ENCODE assay signal across 10 cellular contexts in genomic region chr12:6952860-6953416, GRCh38. TPM values are rescaled to one million over a fixed set of nuclear protein-coding genes. Genes with fewer than 3 reads are reported as not detected.
DNase-seq lines count a peak whose midpoint lies in the region; ATAC-seq and TF ChIP-seq lines count a peak whose summit lies in the region.
"Had no signal": no experiment of that assay in that cellular context is flagged by ENCODE, and none has a peak within 500 bp of the region (broad histone marks: within the 10 kb centered on the region; RNA-seq: fewer than 3 reads in every experiment).

No MANE protein-coding gene starts in this region.

- peak overlapping the region; percentile 93 to 98 (median 96) for H3K27ac Mint-ChIP-seq in CD14-positive monocyte
- H3K27ac Mint-ChIP-seq in chondrocyte (ENCODE audit: unreplicated experiment): no peak overlapping the region

- no peak for TF ChIP-seq EP300 in gastroesophageal sphincter (IDR thresholded peaks at IDR 0.05)

- ATAC-seq in gastroesophageal sphincter: no peak
- ATAC-seq in GM21515 (IDR thresholded peaks at IDR 0.05; ENCODE audit: unreplicated experiment): no peak

- H3K27me3 Mint-ChIP-seq in CD14-positive monocyte (ENCODE audit: low read depth in 3 of 3): peaks cover 0 to 3% (median 0%) of the 10 kb centered on the region in 3 donors
- H3K27me3 Mint-ChIP-seq in chondrocyte (ENCODE audit: low read depth): no peaks in the 10 kb centered on the region

- H3K27ac ChIP-seq in neuronal stem cell (replicated peaks; ENCODE audit: low read length): no peak overlapping the region
- peak overlapping the region in 2 of 4 donors; percentile 31 to 69 for H3K27ac ChIP-seq in gastroesophageal sphincter

- H3K9me3 ChIP-seq in neuronal stem cell (replicated peaks in 1 of 2; ENCODE audit: control insufficient read depth in 2 of 2, insufficient read depth in 1 of 2, low read depth in 1 of 2, low read length in 2 of 2): no peaks in the 10 kb centered on the region
- no peaks in the 10 kb centered on the region for H3K9me3 ChIP-seq in gastroesophageal sphincter

- no peak overlapping the region for H2BK120ac ChIP-seq in neuronal stem cell (ENCODE audit: low read depth, low read length)

- H3K18ac ChIP-seq in neuronal stem cell (ENCODE audit: low read length): peak overlapping the region; percentile 57

- DNase-seq in CD14-positive monocyte (ENCODE audit: low spot score) (no peak), chondrocyte (ENCODE audit: low spot score) (peak; percentile 67), neuronal stem cell (ENCODE audit: low spot score) (no peak), anterior cingulate cortex (lab: John Stamatoyannopoulos, UW) (no peak), SKM-1 treated with dmso at 0.1 percent for 144 hours (lab: John Stamatoyannopoulos, UW; ENCODE audit: unreplicated experiment) (no peak)
- no peak for DNase-seq in Jurkat, Clone E6-1 (ENCODE audit: low read depth, low spot score)
- DNase-seq: DMS 273 treated with DMSO at 0.1 percent for 48 hours had no signal

- H3K4me2 ChIP-seq in neuronal stem cell (ENCODE audit: insufficient read depth, low read length, poor library complexity, severe bottlenecking): no peak overlapping the region

- H3K4me3 ChIP-seq in Jurkat, Clone E6-1 (ENCODE audit: low read length): peak overlapping the region; percentile 89
- no peak overlapping the region for H3K4me3 ChIP-seq in neuronal stem cell (ENCODE audit: low read length in 2 of 2)
- H3K4me3 ChIP-seq in gastroesophageal sphincter: peak overlapping the region in 1 of 2 donors; percentile 43

- peak overlapping the region; percentile 80 for H2AFZ ChIP-seq in neuronal stem cell (ENCODE audit: low read length)

- peak overlapping the region; percentile 32 for H2BK5ac ChIP-seq in neuronal stem cell (ENCODE audit: low read length)

- no peak for TF ChIP-seq POLR2A in gastroesophageal sphincter (IDR thresholded peaks at IDR 0.05)

- H3K4ac ChIP-seq in neuronal stem cell (ENCODE audit: low read length): no peak overlapping the region

- H3K36me3 Mint-ChIP-seq in CD14-positive monocyte (peaks cover 52 to 61% of the 10 kb centered on the region in 2 donors), chondrocyte (ENCODE audit: low read depth) (no peaks in the 10 kb centered on the region)

- H3K14ac ChIP-seq in neuronal stem cell (ENCODE audit: low read length): peak overlapping the region; percentile 17

- H3K36me3 ChIP-seq in neuronal stem cell (replicated peaks in 1 of 2; ENCODE audit: control insufficient read depth in 2 of 2, insufficient read depth in 2 of 2, low read length in 2 of 2): no peaks in the 10 kb centered on the region
- no peaks in the 10 kb centered on the region for H3K36me3 ChIP-seq in gastroesophageal sphincter

- H3K4me1 Mint-ChIP-seq in CD14-positive monocyte (peaks cover 73% of the 10 kb centered on the region), chondrocyte (ENCODE audit: low read depth) (peaks cover 20% of the 10 kb centered on the region)

- WGBS in neuronal stem cell (ENCODE audit: extremely low coverage in 2 of 2, insufficient read length in 2 of 2, insufficient replicate concordance in 1 of 2), 2 donors: no CpG with 5 or more reads among the region's 15 CpGs
- 80% methylated on average over 2 of the region's 15 CpGs; no CpG with 5 or more reads in 1 of the 2 donors for WGBS in gastroesophageal sphincter (ENCODE audit: low coverage in 1 of 2), 2 donors

- H4K91ac ChIP-seq in neuronal stem cell (ENCODE audit: low read depth, low read length, poor library complexity): no peak overlapping the region

- no peak overlapping the region for H4K8ac ChIP-seq in neuronal stem cell (ENCODE audit: low read depth, low read length)

- H3K9ac ChIP-seq in neuronal stem cell (ENCODE audit: low read depth, low read length, poor library complexity): no peak overlapping the region

- H2BK12ac ChIP-seq in neuronal stem cell (ENCODE audit: low read length): peak overlapping the region; percentile 75

- H3K9me3 Mint-ChIP-seq in CD14-positive monocyte (peaks cover 0 to 2% (median 0%) of the 10 kb centered on the region in 7 donors), chondrocyte (ENCODE audit: low read depth) (no peaks in the 10 kb centered on the region)

- no peak overlapping the region for H3K23ac ChIP-seq in neuronal stem cell (ENCODE audit: low read depth, low read length, poor library complexity)

- peaks cover 2 to 19% of the 10 kb centered on the region in 2 donors for H3K4me1 ChIP-seq in neuronal stem cell (ENCODE audit: control insufficient read depth in 2 of 2, insufficient read depth in 1 of 2, low read depth in 1 of 2, low read length in 2 of 2)
- peaks cover 0 to 8% (median 0%) of the 10 kb centered on the region in 3 donors for H3K4me1 ChIP-seq in gastroesophageal sphincter

- H3K27me3 ChIP-seq in neuronal stem cell (ENCODE audit: control insufficient read depth in 3 of 3, insufficient read depth in 3 of 3, low read depth in 1 of 3, low read length in 3 of 3) (no peaks in the 10 kb centered on the region), gastroesophageal sphincter (no peaks in the 10 kb centered on the region)

- H3K4me3 Mint-ChIP-seq in CD14-positive monocyte (peak overlapping the region; percentile 97 to 99), chondrocyte (ENCODE audit: unreplicated experiment) (no peak overlapping the region)

- peak overlapping the region; percentile 97 for H2BK15ac ChIP-seq in neuronal stem cell (ENCODE audit: low read length)

- TF ChIP-seq CTCF in CD14-positive monocyte (IDR thresholded peaks at IDR 0.05): no peak
- TF ChIP-seq CTCF in chondrocyte (IDR thresholded peaks at IDR 0.05): no peak
- TF ChIP-seq CTCF in gastroesophageal sphincter (IDR thresholded peaks at IDR 0.05): no peak

- H2AK5ac ChIP-seq in neuronal stem cell (ENCODE audit: low read depth, low read length): peak overlapping the region; percentile 76

- H3K79me1 ChIP-seq in neuronal stem cell (ENCODE audit: low read depth, low read length): no peaks in the 10 kb centered on the region

- intact Hi-C loops in CD14-positive monocyte (cut with micrococcal nuclease): loop anchor here in 1 of 2 donors (1.0 to 10.0 kb wide), 3 partner anchors 8 to 418 kb away; partner anchors contain the start of genes GAPDH and LPCAT3

RNA-seq across cellular contexts. Expression of gene PTPN6, which starts 1.8 kb away (rescaled TPM):
- polyA plus RNA-seq in CD14-positive monocyte: 100 to 1,000 TPM; 449 to 562 TPM
- 609 TPM for polyA plus RNA-seq in Jurkat, Clone E6-1 (2012; ENCODE audit: insufficient read depth, insufficient read length)
- 0.51 to 0.65 TPM in 2 of 3 replicates, not detected in the other for total RNA-seq in chondrocyte
- polyA plus RNA-seq in neuronal stem cell (2013, experiment 1 of 2): 3.2 TPM
- polyA plus RNA-seq in neuronal stem cell (2013, experiment 2 of 2): 2.7 TPM
- total RNA-seq in gastroesophageal sphincter: 10 to 100 TPM in 1 of 4 donors, 1 to 10 TPM in 3; 2.6 to 15.9 (median 7.5) TPM

RNA-seq across cellular contexts. Expression of gene C12orf57, which starts 9.1 kb away (rescaled TPM):
- polyA plus RNA-seq in CD14-positive monocyte: 10 to 100 TPM; 19.1 to 24.2 TPM
- 441 TPM for polyA plus RNA-seq in Jurkat, Clone E6-1 (2012; ENCODE audit: insufficient read depth, insufficient read length)
- total RNA-seq in chondrocyte (230 to 244 TPM (median 233 TPM) in 3 replicates), gastroesophageal sphincter (100 to 1,000 TPM; 172 to 521 (median 367) TPM)
- 511 TPM for polyA plus RNA-seq in neuronal stem cell (2013, experiment 1 of 2)
- 489 TPM for polyA plus RNA-seq in neuronal stem cell (2013, experiment 2 of 2)

RNA-seq across cellular contexts. Expression of gene RNU7-1, which starts 9.3 kb away (rescaled TPM):
- polyA plus RNA-seq in CD14-positive monocyte: not detected
- polyA plus RNA-seq in Jurkat, Clone E6-1 (2012; ENCODE audit: insufficient read depth, insufficient read length): not detected
- total RNA-seq in chondrocyte (not detected in 3 replicates), gastroesophageal sphincter (not detected)
- not detected for polyA plus RNA-seq in neuronal stem cell (2013, experiment 1 of 2)
- polyA plus RNA-seq in neuronal stem cell (2013, experiment 2 of 2): not detected
- total RNA-seq: renal cortical epithelial cell had no signal

RNA-seq across cellular contexts. Expression of gene PHB2, which starts 17.5 kb away (rescaled TPM):
- polyA plus RNA-seq in CD14-positive monocyte: 10 to 100 TPM; 90.6 to 91.9 TPM
- polyA plus RNA-seq in Jurkat, Clone E6-1 (2012; ENCODE audit: insufficient read depth, insufficient read length): 292 TPM
- 129 to 135 TPM (median 129 TPM) in 3 replicates for total RNA-seq in chondrocyte
- polyA plus RNA-seq in neuronal stem cell (2013, experiment 1 of 2): 315 TPM
- 311 TPM for polyA plus RNA-seq in neuronal stem cell (2013, experiment 2 of 2)
- total RNA-seq in gastroesophageal sphincter: 100 to 1,000 TPM; 170 to 215 (median 187) TPM

RNA-seq across cellular contexts. Expression of gene EMG1, which starts 17.8 kb away (rescaled TPM):
- 10 to 100 TPM; 33.1 to 35.3 TPM for polyA plus RNA-seq in CD14-positive monocyte
- polyA plus RNA-seq in Jurkat, Clone E6-1 (2012; ENCODE audit: insufficient read depth, insufficient read length): 149 TPM
- total RNA-seq in chondrocyte (25.0 to 35.1 TPM (median 26.5 TPM) in 3 replicates), gastroesophageal sphincter (10 to 100 TPM; 17.0 to 27.3 (median 20.1) TPM)
- 24.4 TPM for polyA plus RNA-seq in neuronal stem cell (2013, experiment 1 of 2)
- polyA plus RNA-seq in neuronal stem cell (2013, experiment 2 of 2): 24.2 TPM
